ENCODE assay signal across 8 cellular contexts in genomic region chr2:33134086-33134763, GRCh38.
DNase-seq lines count a peak whose midpoint lies in the region; ATAC-seq, FAIRE-seq and TF ChIP-seq lines count a peak whose summit lies in the region.

No MANE protein-coding gene starts in this region.

- FAIRE-seq in RCC 7860 (lab: Jason Lieb, UNC), result peak; percentile 89

- no peak overlapping the region for H3K4me3 Mint-ChIP-seq in activated naive CD4-positive, alpha-beta T cell treated with anti-CD3 and anti-CD28 coated beads for 36 hours

- peak; percentile 30 for TF ChIP-seq CTCF in fibroblast of mammary gland (conservative IDR thresholded peaks at IDR 0.05; ENCODE audit: control insufficient read depth, insufficient read depth, low read depth, low read length)
- TF ChIP-seq CTCF in omental fat pad (IDR thresholded peaks at IDR 0.05), result no peak

- no peaks in the 10 kb centered on the region for H3K9me3 Mint-ChIP-seq in activated naive CD4-positive, alpha-beta T cell treated with anti-CD3 and anti-CD28 coated beads for 36 hours

- CTCF ChIA-PET in activated naive CD4-positive, alpha-beta T cell treated with anti-CD3 and anti-CD28 coated beads for 36 hours (lab: Charles Lee), result no interaction called here

- intact Hi-C loops in activated naive CD4-positive, alpha-beta T cell treated with anti-CD3 and anti-CD28 coated beads for 36 hours (cut with micrococcal nuclease), result no loop called here

- no peak overlapping the region for H3K27ac Mint-ChIP-seq in activated naive CD4-positive, alpha-beta T cell treated with anti-CD3 and anti-CD28 coated beads for 36 hours

- no peaks in the 10 kb centered on the region for H3K36me3 Mint-ChIP-seq in activated naive CD4-positive, alpha-beta T cell treated with anti-CD3 and anti-CD28 coated beads for 36 hours (ENCODE audit: low read depth)

- DNase-seq in GM03348 (ENCODE audit: low spot score), result peak; percentile 83
- DNase-seq in RCC 7860 (ENCODE audit: low spot score), result peak; percentile 89
- DNase-seq in fibroblast of mammary gland (ENCODE audit: low read depth), result peak; percentile 100
- no peak for DNase-seq in omental fat pad (ENCODE audit: low spot score)
- no peak for DNase-seq in activated naive CD4-positive, alpha-beta T cell treated with anti-CD3 and anti-CD28 coated beads for 36 hours
- no peak for DNase-seq in effector CD8-positive, alpha-beta T cell (lab: John Stamatoyannopoulos, UW)

- H3K27me3 Mint-ChIP-seq in activated naive CD4-positive, alpha-beta T cell treated with anti-CD3 and anti-CD28 coated beads for 36 hours (ENCODE audit: low read depth), result peaks cover 3% of the 10 kb centered on the region

- peak; percentile 60 for ATAC-seq in omental fat pad (ENCODE audit: low FRiP score)
- ATAC-seq in HG02973 (IDR thresholded peaks at IDR 0.05; ENCODE audit: unreplicated experiment), result no peak
- ATAC-seq in GM18909 (IDR thresholded peaks at IDR 0.05; ENCODE audit: poor library complexity, unreplicated experiment), result no peak

- no peaks in the 10 kb centered on the region for H3K4me1 Mint-ChIP-seq in activated naive CD4-positive, alpha-beta T cell treated with anti-CD3 and anti-CD28 coated beads for 36 hours (ENCODE audit: low read depth)

- H3K4me3 ChIP-seq in fibroblast of mammary gland (ENCODE audit: control insufficient read depth, low read depth, low read length), result peak overlapping the region; percentile 90

Comparison
In these comparisons a context has a peak if more than half of its experiments do, and no peak if none do; other contexts are left out.
1. DNase-seq: peak in GM03348 (single experiment), RCC 7860 (single experiment) and fibroblast of mammary gland (single experiment); none in omental fat pad (single experiment), activated naive CD4-positive, alpha-beta T cell treated with anti-CD3 and anti-CD28 coated beads for 36 hours (single experiment) and effector CD8-positive, alpha-beta T cell (single experiment).